22 cellular contexts compared by ENCODE assay signal in the genomic region with DNA sequence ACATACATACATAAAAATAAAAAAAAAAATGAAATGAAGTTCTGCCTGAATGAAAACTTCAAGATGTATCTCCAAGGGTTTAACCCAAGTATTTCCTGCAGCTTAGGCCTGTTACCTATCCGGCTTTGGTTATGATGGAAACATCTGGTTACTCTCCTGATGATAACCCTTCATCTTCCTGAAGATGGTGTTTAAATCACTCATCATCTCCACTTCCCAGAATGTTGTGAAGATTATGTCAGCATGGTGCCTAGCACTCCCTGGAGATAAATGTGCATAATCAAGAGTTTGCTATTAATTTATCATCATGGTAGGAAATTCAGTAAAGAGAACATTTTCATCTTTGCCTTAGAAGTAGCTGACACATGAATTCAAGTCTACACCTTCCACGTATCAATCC.
"Had no signal": no experiment of that assay in that cellular context is flagged by ENCODE, and none has a peak within 500 bp of the region (broad histone marks: within the 10 kb centered on the region; RNA-seq: fewer than 3 reads in every experiment).

No MANE protein-coding gene starts in this region.

- H3K4me3 ChIP-seq: ascending aorta, gastrocnemius medialis, suprapubic skin, transverse colon, uterus had no signal

- H3K27ac Mint-ChIP-seq: activated CD8-positive, alpha-beta T cell treated with anti-CD3 and anti-CD28 coated beads, Interleukin-2, amount 10 ng/mL, durations not matched to agents 7 days and 5 days; activated naive CD4-positive, alpha-beta T cell treated with anti-CD3 and anti-CD28 coated beads, Interleukin-2, amount 50 U/mL, for 72 hours; effector memory CD8-positive, alpha-beta T cell; stimulated activated naive CD8-positive, alpha-beta T cell treated with anti-CD3 and anti-CD28 coated beads, Interleukin-15, amount 100 ng/mL, for 72 hours had no signal

- ATAC-seq: activated CD8-positive, alpha-beta T cell treated with anti-CD3 and anti-CD28 coated beads, Interleukin-2, amount 10 ng/mL, durations not matched to agents 7 days and 5 days; activated naive CD4-positive, alpha-beta T cell treated with anti-CD3 and anti-CD28 coated beads, Interleukin-2, amount 50 U/mL, for 72 hours; effector memory CD8-positive, alpha-beta T cell; esophagus mucosa; stimulated activated naive CD8-positive, alpha-beta T cell treated with anti-CD3 and anti-CD28 coated beads, Interleukin-15, amount 100 ng/mL, for 72 hours had no signal

- H3K27me3 ChIP-seq: ascending aorta, brain microvascular endothelial cell, gastrocnemius medialis, suprapubic skin, transverse colon, uterus had no signal

- H3K9me3 Mint-ChIP-seq: activated naive CD4-positive, alpha-beta T cell treated with anti-CD3 and anti-CD28 coated beads, Interleukin-2, amount 50 U/mL, for 72 hours; effector memory CD8-positive, alpha-beta T cell; natural killer cell; stimulated activated naive CD8-positive, alpha-beta T cell treated with anti-CD3 and anti-CD28 coated beads, Interleukin-15, amount 100 ng/mL, for 72 hours had no signal

- H3K4me1 ChIP-seq: ascending aorta, suprapubic skin, uterus had no signal

- DNase-seq: activated CD4-positive, alpha-beta T cell treated with anti-CD3 and anti-CD28 coated beads for 1 hour; activated CD4-positive, alpha-beta T cell treated with anti-CD3 and anti-CD28 coated beads, Interleukin-2, amount 50 U/mL, for 1 hour; activated CD8-positive, alpha-beta T cell treated with anti-CD3 and anti-CD28 coated beads, Interleukin-2, amount 10 ng/mL, durations not matched to agents 7 days and 5 days; activated T-cell treated with anti-CD3 and anti-CD28 coated beads, Interleukin-2, amount 50 U/mL, for 1 hour; brain microvascular endothelial cell; central memory CD4-positive, alpha-beta T cell; effector memory CD8-positive, alpha-beta T cell; gastrocnemius medialis; hypothalamus; left ventricle myocardium superior; midbrain; natural killer cell; right cardiac atrium; stimulated activated CD4-positive, alpha-beta T cell treated with anti-CD3 and anti-CD28 coated beads, Interleukin-12 subunit alpha, Interleukin-12 subunit beta, amount 100 ng/mL, for 4 hours; stimulated activated CD4-positive, alpha-beta T cell treated with anti-CD3 and anti-CD28 coated beads, Interleukin-4, amount 100 ng/mL, for 4 hours; stimulated activated naive CD8-positive, alpha-beta T cell treated with anti-CD3 and anti-CD28 coated beads, Interleukin-15, amount 100 ng/mL, for 72 hours; transverse colon; uterus had no signal

- H3K36me3 Mint-ChIP-seq: activated naive CD4-positive, alpha-beta T cell treated with anti-CD3 and anti-CD28 coated beads, Interleukin-2, amount 50 U/mL, for 72 hours; natural killer cell had no signal

- H3K4me1 Mint-ChIP-seq: stimulated activated naive CD8-positive, alpha-beta T cell treated with anti-CD3 and anti-CD28 coated beads, Interleukin-15, amount 100 ng/mL, for 72 hours had no signal

- H3K9me3 ChIP-seq: ascending aorta, gastrocnemius medialis, suprapubic skin, transverse colon, uterus had no signal

- H3K27me3 Mint-ChIP-seq: effector memory CD8-positive, alpha-beta T cell; stimulated activated naive CD8-positive, alpha-beta T cell treated with anti-CD3 and anti-CD28 coated beads, Interleukin-15, amount 100 ng/mL, for 72 hours had no signal

- H3K27ac ChIP-seq: ascending aorta, brain microvascular endothelial cell, gastrocnemius medialis, suprapubic skin, transverse colon, uterus had no signal

- H3K4me3 Mint-ChIP-seq: activated CD8-positive, alpha-beta T cell treated with anti-CD3 and anti-CD28 coated beads, Interleukin-2, amount 10 ng/mL, durations not matched to agents 7 days and 5 days; effector memory CD8-positive, alpha-beta T cell; natural killer cell; stimulated activated naive CD8-positive, alpha-beta T cell treated with anti-CD3 and anti-CD28 coated beads, Interleukin-15, amount 100 ng/mL, for 72 hours had no signal

- H3K36me3 ChIP-seq: ascending aorta, brain microvascular endothelial cell, gastrocnemius medialis, suprapubic skin, transverse colon, uterus had no signal
